ENCODE assay signal across 1 cellular context in genomic region chr4:142452132-142452855, GRCh38.
TF ChIP-seq lines count a peak whose summit lies in the region.

No MANE protein-coding gene starts in this region.

TF ChIP-seq in SK-N-SH, 30 proteins besides CTCF, POLR2A, EP300 and RAD21 (continued from another document):
- TF ChIP-seq FOSL2 (IDR thresholded peaks at IDR 0.05; ENCODE audit: borderline replicate concordance, low read depth) (peak; percentile 40; the same call in 1 of the 2 replicates), JUND (IDR thresholded peaks at IDR 0.05) (0 out of 2 replicates have a peak, but pooled peaks have one; percentile 42), FOXM1 (IDR thresholded peaks at IDR 0.05; ENCODE audit: low read depth) (no peak), RXRA (IDR thresholded peaks at IDR 0.05; ENCODE audit: borderline replicate concordance, low read depth) (no peak), CHD2 (IDR thresholded peaks at IDR 0.05; ENCODE audit: low read length, partially characterized antibody) (no peak), POLR2AphosphoS5 (IDR thresholded peaks at IDR 0.05; ENCODE audit: low read depth, low read length) (no peak), PBX3 (IDR thresholded peaks at IDR 0.05) (peak; percentile 68), NFIC (IDR thresholded peaks at IDR 0.05; ENCODE audit: borderline replicate concordance) (no peak)
